ENCODE assay signal across 8 cellular contexts in genomic region chr5:73591102-73591695, GRCh38. TPM values are rescaled to one million over a fixed set of nuclear protein-coding genes. Genes with fewer than 3 reads are reported as not detected.
DNase-seq lines count a peak whose midpoint lies in the region; ATAC-seq and TF ChIP-seq lines count a peak whose summit lies in the region.

No MANE protein-coding gene starts in this region.

- no peak for ATAC-seq in HG02571 (IDR thresholded peaks at IDR 0.05; ENCODE audit: unreplicated experiment)

- H3K79me2 ChIP-seq in ACC112 (ENCODE audit: control insufficient read depth, insufficient read depth, low read length, unreplicated experiment), result no peaks in the 10 kb centered on the region

- H3K36me3 ChIP-seq in ACC112 (ENCODE audit: insufficient read depth, low read length), result no peaks in the 10 kb centered on the region

- H3K4me3 ChIP-seq in ACC112 (ENCODE audit: low read depth, low read length) (no peak overlapping the region), foreskin fibroblast (ENCODE audit: low read depth in 1 of 2, low read length in 2 of 2) (no peak overlapping the region)

- no peaks in the 10 kb centered on the region for H3K36me3 Mint-ChIP-seq in activated CD4-positive, alpha-beta memory T cell treated with anti-CD3 and anti-CD28 coated beads for 36 hours
- no peaks in the 10 kb centered on the region for H3K36me3 Mint-ChIP-seq in osteocyte (ENCODE audit: unreplicated experiment)

- H3K27ac ChIP-seq in ACC112 (ENCODE audit: low read depth, low read length), result peak overlapping the region; percentile 84

- H3K4me3 Mint-ChIP-seq in activated CD4-positive, alpha-beta memory T cell treated with anti-CD3 and anti-CD28 coated beads for 36 hours, result no peak overlapping the region
- H3K4me3 Mint-ChIP-seq in osteocyte (ENCODE audit: unreplicated experiment), result no peak overlapping the region

- peaks cover 2% of the 10 kb centered on the region for H3K27me3 Mint-ChIP-seq in activated CD4-positive, alpha-beta memory T cell treated with anti-CD3 and anti-CD28 coated beads for 36 hours
- no peaks in the 10 kb centered on the region for H3K27me3 Mint-ChIP-seq in osteocyte (ENCODE audit: unreplicated experiment)

- H2AFZ ChIP-seq in ACC112 (ENCODE audit: low read length, unreplicated experiment), result no peak overlapping the region

- no peaks in the 10 kb centered on the region for H3K27me3 ChIP-seq in ACC112 (ENCODE audit: insufficient read depth, low read length)

- DNase-seq in GM10248 (ENCODE audit: extremely low spot score), result peak; percentile 52
- DNase-seq in HK-2 (ENCODE audit: unreplicated experiment), result peak; percentile 13
- DNase-seq in NCI-H748 (lab: John Stamatoyannopoulos, UW; ENCODE audit: unreplicated experiment), result peak; percentile 80
- peak; percentile 13 for DNase-seq in activated CD4-positive, alpha-beta memory T cell treated with anti-CD3 and anti-CD28 coated beads for 36 hours
- peak; percentile 78 to 92 for DNase-seq in foreskin fibroblast
- no peak for DNase-seq in osteocyte (ENCODE audit: extremely low spot score, unreplicated experiment)

- H3K9me3 Mint-ChIP-seq in activated CD4-positive, alpha-beta memory T cell treated with anti-CD3 and anti-CD28 coated beads for 36 hours, result no peaks in the 10 kb centered on the region
- no peaks in the 10 kb centered on the region for H3K9me3 Mint-ChIP-seq in osteocyte (ENCODE audit: unreplicated experiment)

- H3K4me1 ChIP-seq in ACC112 (ENCODE audit: control insufficient read depth, insufficient read depth, low read length, unreplicated experiment), result peaks cover 25% of the 10 kb centered on the region

- CTCF ChIA-PET in GM10248 (lab: Yijun Ruan, JAX), result interaction anchor here (0.6 to 10.7 kb wide), 48 partner anchors 10 to 1059 kb away, joined by 3 to 341 read pairs (median 4); partner anchors contain the start of gene ARHGEF28
- CTCF ChIA-PET in activated CD4-positive, alpha-beta memory T cell treated with anti-CD3 and anti-CD28 coated beads for 36 hours (lab: Charles Lee), result interaction anchor here (0.6 to 9.3 kb wide), 31 partner anchors 9 to 1058 kb away, joined by 3 to 255 read pairs (median 4); partner anchors contain the start of gene ARHGEF28

- intact Hi-C loops in activated CD4-positive, alpha-beta memory T cell treated with anti-CD3 and anti-CD28 coated beads for 36 hours (cut with micrococcal nuclease), result loop anchor here (1.0 to 10.0 kb wide), 2 partner anchors 201 to 304 kb away; no protein-coding TSS in a partner anchor

- TF ChIP-seq CTCF in GM10248 (IDR thresholded peaks at IDR 0.05; ENCODE audit: control extremely low read depth, extremely low read depth, low read depth, missing control alignments), result peak; percentile 81
- peak; percentile 52 for TF ChIP-seq CTCF in foreskin fibroblast (IDR thresholded peaks at IDR 0.05; ENCODE audit: low read depth, low read length)
- peak; percentile 91 for TF ChIP-seq CTCF in osteocyte (IDR thresholded peaks at IDR 0.05)

- POLR2A ChIA-PET in GM10248 (lab: Yijun Ruan, JAX), result no interaction called here
- POLR2A ChIA-PET in activated CD4-positive, alpha-beta memory T cell treated with anti-CD3 and anti-CD28 coated beads for 36 hours (lab: Charles Lee), result no interaction called here

- no peaks in the 10 kb centered on the region for H3K4me1 Mint-ChIP-seq in activated CD4-positive, alpha-beta memory T cell treated with anti-CD3 and anti-CD28 coated beads for 36 hours (ENCODE audit: low read depth)
- peaks cover 26% of the 10 kb centered on the region for H3K4me1 Mint-ChIP-seq in osteocyte (ENCODE audit: unreplicated experiment)

- H3K27ac Mint-ChIP-seq in activated CD4-positive, alpha-beta memory T cell treated with anti-CD3 and anti-CD28 coated beads for 36 hours, result no peak overlapping the region
- no peak overlapping the region for H3K27ac Mint-ChIP-seq in osteocyte (ENCODE audit: unreplicated experiment)

RNA-seq across cellular contexts. Expression of gene UTP15, which starts 25.7 kb away (rescaled TPM):
- 10 to 100 TPM; 29.7 to 33.1 TPM for total RNA-seq in activated CD4-positive, alpha-beta memory T cell treated with anti-CD3 and anti-CD28 coated beads for 36 hours
- 16.7 and 19.6 TPM in 2 replicates for total RNA-seq in osteocyte

RNA-seq across cellular contexts. Expression of gene ANKRA2, which starts 25.8 kb away (rescaled TPM):
- total RNA-seq in activated CD4-positive, alpha-beta memory T cell treated with anti-CD3 and anti-CD28 coated beads for 36 hours, result 10 to 100 TPM; 19.1 to 21.0 TPM
- total RNA-seq in osteocyte, result 19.7 and 25.3 TPM in 2 replicates

RNA-seq across cellular contexts. Expression of gene ARHGEF28, which starts 34.8 kb away (rescaled TPM):
- total RNA-seq in activated CD4-positive, alpha-beta memory T cell treated with anti-CD3 and anti-CD28 coated beads for 36 hours, result under 1 TPM; 0.05 to 0.12 TPM
- 44.9 and 45.3 TPM in 2 replicates for total RNA-seq in osteocyte

Comparison
In these comparisons a context has a peak if more than half of its experiments do, and no peak if none do; other contexts are left out.
1. RNA of gene ARHGEF28, which starts 34.8 kb away (total RNA-seq): 44.9 to 45.3 TPM in osteocyte; 0.05 to 0.12 TPM in activated CD4-positive, alpha-beta memory T cell treated with anti-CD3 and anti-CD28 coated beads for 36 hours; every median in the first group is over 10 times any median in the second.
2. Peak in every context shown above with its lines, with median percentiles within 50 percentile points of each other: CTCF ChIP-seq.